Comparison of ENCODE assay signal across 8 cellular contexts in the genomic region with DNA sequence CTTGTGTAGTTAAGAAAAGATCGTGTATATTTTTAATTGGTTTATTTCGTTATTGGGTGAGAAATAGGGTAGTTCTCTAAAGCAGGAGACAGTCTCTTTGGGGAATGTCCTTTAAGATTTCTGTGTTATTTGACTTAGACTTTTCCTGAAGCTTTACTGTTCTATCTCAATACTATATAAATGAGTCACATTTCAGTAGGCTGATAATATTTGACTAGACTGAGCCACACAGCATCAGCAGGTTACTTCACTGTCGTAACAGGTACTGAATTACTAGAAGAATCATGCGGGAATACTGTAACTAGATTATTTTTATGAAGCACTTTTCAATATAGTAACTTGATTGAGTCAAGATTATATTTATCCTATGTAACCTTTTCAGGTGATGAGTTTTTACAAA. TPM values are rescaled to one million over a fixed set of nuclear protein-coding genes. Genes with fewer than 3 reads are reported as not detected.
DNase-seq lines count a peak whose midpoint lies in the region; ATAC-seq, FAIRE-seq and TF ChIP-seq lines count a peak whose summit lies in the region.

No MANE protein-coding gene starts in this region.

- H3K27me3 ChIP-seq in BLaER1 treated with 17β-estradiol and CSF1 and Interleukin-3, amounts not matched to agents 10 nM and 100 nM: no peaks in the 10 kb centered on the region
- H3K27me3 ChIP-seq in HUES48 (ENCODE audit: control insufficient read depth, insufficient read depth, low read length) (no peaks in the 10 kb centered on the region), K562 (ENCODE audit: control insufficient read depth in 2 of 2, insufficient read depth in 2 of 2, low read length in 2 of 2) (0 out of 5 replicates have a peak, but pooled peaks cover 0 to under 1% of the 10 kb centered on the region in 2 experiments), mucosa of stomach (ENCODE audit: control insufficient read depth, insufficient read depth, low read length) (no peaks in the 10 kb centered on the region)

- H3K9me1 ChIP-seq in K562 (ENCODE audit: control insufficient read depth, insufficient read depth, low read length): no peaks in the 10 kb centered on the region

- peak overlapping the region; percentile 41 to 95 (median 89); a peak in 17 of 22 replicates for H3K9ac ChIP-seq in BLaER1 treated with 17β-estradiol and CSF1 and Interleukin-3, amounts not matched to agents 10 nM and 100 nM
- H3K9ac ChIP-seq in HUES48 (ENCODE audit: low read depth, low read length) (no peak overlapping the region), K562 (ENCODE audit: insufficient read depth in 1 of 2, low read depth in 2 of 2, low read length in 2 of 2) (no peak overlapping the region), mucosa of stomach (ENCODE audit: low read length) (peak overlapping the region; percentile 79)

- in situ Hi-C loops in K562 (cut with MboI): no loop called here

- WGBS in K562 (ENCODE audit: insufficient coverage, low coverage, missing lambda C conversion rate): 31% methylated on average over 4 of the region's 4 CpGs

- no peak for ATAC-seq in K562

- H3K36me3 ChIP-seq in BLaER1 treated with 17β-estradiol and CSF1 and Interleukin-3, amounts not matched to agents 10 nM and 100 nM: peaks cover 0 to 8% (median 4%) of the 10 kb centered on the region in 11 experiments; a peak in 4 of 22 replicates
- H3K36me3 ChIP-seq in HUES48 (ENCODE audit: control insufficient read depth, insufficient read depth, low read length): no peaks in the 10 kb centered on the region
- H3K36me3 ChIP-seq in K562 (ENCODE audit: control insufficient read depth, insufficient read depth, low read length): no peaks in the 10 kb centered on the region
- H3K36me3 ChIP-seq in mucosa of stomach (ENCODE audit: control insufficient read depth, insufficient read depth, low read length): no peaks in the 10 kb centered on the region

- peaks cover 34% of the 10 kb centered on the region for H3K79me2 ChIP-seq in K562 (ENCODE audit: control insufficient read depth, insufficient read depth, low read length)

- peaks cover 22 to 58% (median 33%) of the 10 kb centered on the region in 10 experiments for H3K4me1 ChIP-seq in BLaER1 treated with 17β-estradiol and CSF1 and Interleukin-3, amounts not matched to agents 10 nM and 100 nM
- peaks cover 34% of the 10 kb centered on the region for H3K4me1 ChIP-seq in HUES48 (ENCODE audit: control insufficient read depth, insufficient read depth, low read length)
- H3K4me1 ChIP-seq in K562 (replicated peaks in 1 of 2; ENCODE audit: control insufficient read depth in 2 of 2, insufficient read depth in 2 of 2, low read length in 2 of 2): peaks cover 12 to 19% of the 10 kb centered on the region in 2 experiments; a peak in 3 of 5 replicates
- peaks cover 12% of the 10 kb centered on the region for H3K4me1 ChIP-seq in mucosa of stomach (ENCODE audit: control insufficient read depth, insufficient read depth, low read length)

- FAIRE-seq in K562 (lab: Jason Lieb, UNC): no peak

- no peak for TF ChIP-seq RAD21 in K562 (CRISPR knock-in tag; conservative IDR thresholded peaks at IDR 0.05 in 1 of 2, IDR thresholded peaks at IDR 0.05 in 1 of 2)

- DNase-seq in K562 (ENCODE audit: extremely low read depth in 1 of 4, low spot score in 3 of 4): no peak
- DNase-seq in occipital lobe (lab: John Stamatoyannopoulos, UW): no peak
- DNase-seq in NCI-H524 (lab: John Stamatoyannopoulos, UW): no peak
- DNase-seq in anterior cingulate cortex (lab: John Stamatoyannopoulos, UW): no peak
- DNase-seq in cortex of kidney (lab: John Stamatoyannopoulos, UW): no peak

- H3K27ac ChIP-seq in BLaER1 treated with 17β-estradiol and CSF1 and Interleukin-3, amounts not matched to agents 10 nM and 100 nM: peak overlapping the region in 4 of 11 experiments; percentile 17 to 93 (median 88); a peak in 1 of 22 replicates
- H3K27ac ChIP-seq in HUES48 (ENCODE audit: low read depth, low read length) (no peak overlapping the region), K562 (ENCODE audit: extremely low read depth, low read depth, low read length) (no peak overlapping the region)

- H4K20me1 ChIP-seq in BLaER1 treated with 17β-estradiol and CSF1 and Interleukin-3, amounts not matched to agents 10 nM and 100 nM: peaks cover 0 to 51% (median 32%) of the 10 kb centered on the region in 11 experiments; a peak in 14 of 22 replicates
- H4K20me1 ChIP-seq in K562 (replicated peaks; ENCODE audit: control insufficient read depth, insufficient read depth, low read length): 0 out of 2 replicates have a peak, but pooled peaks cover 4% of the 10 kb centered on the region

- H3K4me2 ChIP-seq in BLaER1 treated with 17β-estradiol and CSF1 and Interleukin-3, amounts not matched to agents 10 nM and 100 nM: peak overlapping the region; percentile 77 to 96 (median 91)
- H3K4me2 ChIP-seq in K562 (ENCODE audit: insufficient read depth, low read length): peak overlapping the region; percentile 97; the same call in 1 of the 2 replicates

- no peaks in the 10 kb centered on the region for H3K9me3 ChIP-seq in BLaER1 treated with 17β-estradiol and CSF1 and Interleukin-3, amounts not matched to agents 10 nM and 100 nM (replicated peaks in 1 of 11)
- H3K9me3 ChIP-seq in HUES48 (ENCODE audit: control insufficient read depth, insufficient read depth, low read length) (no peaks in the 10 kb centered on the region), K562 (replicated peaks; ENCODE audit: control insufficient read depth, insufficient read depth, low read depth, low read length) (no peaks in the 10 kb centered on the region; the same call in 1 of the 2 replicates), mucosa of stomach (ENCODE audit: control insufficient read depth, low read length) (no peaks in the 10 kb centered on the region)

- CTCF ChIA-PET in K562 (lab: Yijun Ruan, JAX; ENCODE audit: low intra/inter-chr PET ratio): no interaction called here

- H2AFZ ChIP-seq in K562 (ENCODE audit: low read depth, low read length): no peak overlapping the region

- POLR2A ChIA-PET in K562 (lab: Yijun Ruan, JAX): no interaction called here

- no peak for TF ChIP-seq POLR2A in K562 (conservative IDR thresholded peaks at IDR 0.05)

- H3K4me3 ChIP-seq in BLaER1 treated with 17β-estradiol and CSF1 and Interleukin-3, amounts not matched to agents 10 nM and 100 nM: peak overlapping the region; percentile 79 to 98 (median 90)
- H3K4me3 ChIP-seq in HUES48 (ENCODE audit: low read depth, low read length) (peak overlapping the region; percentile 97), K562 (no peak overlapping the region), mucosa of stomach (ENCODE audit: low read length) (peak overlapping the region; percentile 72)

- TSS peak; percentile 49 for BruUV-seq in K562 (replicated peaks; lab: Mats Ljungman, UMichigan)

- TF ChIP-seq CTCF in K562 (IDR thresholded peaks at IDR 0.05 in 2 of 3, conservative IDR thresholded peaks at IDR 0.05 in 1 of 3; ENCODE audit: insufficient read depth in 2 of 3, low read depth in 1 of 3, low read length in 3 of 3): no peak

- intact Hi-C loops in K562 (cut with micrococcal nuclease): loop anchor here (10.0 kb wide), 1 partner anchor 274 kb away; no protein-coding TSS in a partner anchor

- TF ChIP-seq EP300 in K562 (IDR thresholded peaks at IDR 0.05; ENCODE audit: low read length): no peak

TF ChIP-seq in K562, 482 proteins besides CTCF, POLR2A, EP300 and RAD21 (continues in another document):
- TF ChIP-seq, protein P1, sequence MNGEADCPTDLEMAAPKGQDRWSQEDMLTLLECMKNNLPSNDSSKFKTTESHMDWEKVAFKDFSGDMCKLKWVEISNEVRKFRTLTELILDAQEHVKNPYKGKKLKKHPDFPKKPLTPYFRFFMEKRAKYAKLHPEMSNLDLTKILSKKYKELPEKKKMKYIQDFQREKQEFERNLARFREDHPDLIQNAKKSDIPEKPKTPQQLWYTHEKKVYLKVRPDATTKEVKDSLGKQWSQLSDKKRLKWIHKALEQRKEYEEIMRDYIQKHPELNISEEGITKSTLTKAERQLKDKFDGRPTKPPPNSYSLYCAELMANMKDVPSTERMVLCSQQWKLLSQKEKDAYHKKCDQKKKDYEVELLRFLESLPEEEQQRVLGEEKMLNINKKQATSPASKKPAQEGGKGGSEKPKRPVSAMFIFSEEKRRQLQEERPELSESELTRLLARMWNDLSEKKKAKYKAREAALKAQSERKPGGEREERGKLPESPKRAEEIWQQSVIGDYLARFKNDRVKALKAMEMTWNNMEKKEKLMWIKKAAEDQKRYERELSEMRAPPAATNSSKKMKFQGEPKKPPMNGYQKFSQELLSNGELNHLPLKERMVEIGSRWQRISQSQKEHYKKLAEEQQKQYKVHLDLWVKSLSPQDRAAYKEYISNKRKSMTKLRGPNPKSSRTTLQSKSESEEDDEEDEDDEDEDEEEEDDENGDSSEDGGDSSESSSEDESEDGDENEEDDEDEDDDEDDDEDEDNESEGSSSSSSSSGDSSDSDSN (IDR thresholded peaks at IDR 0.05; ENCODE audit: borderline replicate concordance in 1 of 2, low read depth in 2 of 2, low read length in 2 of 2): no peak
- no peak for TF ChIP-seq ZNF717 (CRISPR knock-in tag; IDR thresholded peaks at IDR 0.05)
- TF ChIP-seq, protein P2, sequence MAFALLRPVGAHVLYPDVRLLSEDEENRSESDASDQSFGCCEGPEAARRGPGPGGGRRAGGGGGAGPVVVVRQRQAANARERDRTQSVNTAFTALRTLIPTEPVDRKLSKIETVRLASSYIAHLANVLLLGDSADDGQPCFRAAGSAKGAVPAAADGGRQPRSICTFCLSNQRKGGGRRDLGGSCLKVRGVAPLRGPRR (CRISPR knock-in tag; IDR thresholded peaks at IDR 0.05): no peak
- TF ChIP-seq ZFX (CRISPR knock-in tag; IDR thresholded peaks at IDR 0.05): no peak

RNA-seq across cellular contexts. Expression of a gene that starts 1.4 kb away (rescaled TPM):
- total RNA-seq in K562 (2011; cell fraction: chromatin; rRNA removed; ENCODE audit: low replicate concordance): 3.7 and 17.4 TPM in 2 replicates
- 3.7 and 5.8 TPM in 2 replicates for total RNA-seq in K562 (2011; cell fraction: nucleolus; rRNA removed)
- total RNA-seq in K562 (2011; cell fraction: nucleoplasm; rRNA removed): 5.8 and 6.9 TPM in 2 replicates
- total RNA-seq in K562 (2014; rRNA removed): 14.1 and 15.1 TPM in 2 replicates
- 20.8 and 22.2 TPM in 2 replicates for total RNA-seq in K562 (2014; rRNA removed; fragmentation: Illumina TruSeq; extraction: Trizol)
- 18.2 and 19.4 TPM in 2 replicates for total RNA-seq in K562 (2015; rRNA removed; fragmentation: Illumina TruSeq; extraction: Trizol)
- total RNA-seq in K562 (2021): 18.0 and 19.6 TPM in 2 replicates
- polyA plus RNA-seq in K562 (2011; rRNA removed): 14.3 and 15.5 TPM in 2 replicates
- polyA plus RNA-seq in K562 (2011; cell fraction: cytosol; rRNA removed): 11.0 and 12.0 TPM in 2 replicates
- 9.4 and 9.7 TPM in 2 replicates for polyA plus RNA-seq in K562 (2011; cell fraction: nucleus; rRNA removed)
- polyA plus RNA-seq in K562 (2012): 17.0 and 26.5 TPM in 2 replicates
- polyA plus RNA-seq in K562 (2014; fragmentation: Illumina TruSeq; extraction: Trizol): 21.2 and 26.4 TPM in 2 replicates
- polyA plus RNA-seq in K562 (2014; fragmentation: Nextera tagmentation; extraction: Ambion mirVana): 10 to 100 TPM; 11.4 to 11.7 TPM
- 11.2 and 12.3 TPM in 2 replicates for polyA plus RNA-seq in K562 (2014; rRNA removed)
- polyA minus RNA-seq in K562 (2011; rRNA and poly(A)+ RNA removed): 18.4 and 18.7 TPM in 2 replicates
- 14.4 and 14.7 TPM in 2 replicates for polyA minus RNA-seq in K562 (2011; cell fraction: cytosol; rRNA and poly(A)+ RNA removed)
- polyA minus RNA-seq in K562 (2011; cell fraction: nucleus; rRNA and poly(A)+ RNA removed): 5.7 and 7.4 TPM in 2 replicates
- total RNA-seq in occipital lobe: 61.5 TPM

Comparison
In these comparisons a context has a peak if more than half of its experiments do, and no peak if none do; other contexts are left out.
1. H3K9ac ChIP-seq: peak in BLaER1 treated with 17β-estradiol and CSF1 and Interleukin-3, amounts not matched to agents 10 nM and 100 nM (11 of 11) and mucosa of stomach (single experiment); none in HUES48 (single experiment) and K562 (0 of 2).